Comparison of ENCODE assay signal across 1 cellular context in the genomic region with DNA sequence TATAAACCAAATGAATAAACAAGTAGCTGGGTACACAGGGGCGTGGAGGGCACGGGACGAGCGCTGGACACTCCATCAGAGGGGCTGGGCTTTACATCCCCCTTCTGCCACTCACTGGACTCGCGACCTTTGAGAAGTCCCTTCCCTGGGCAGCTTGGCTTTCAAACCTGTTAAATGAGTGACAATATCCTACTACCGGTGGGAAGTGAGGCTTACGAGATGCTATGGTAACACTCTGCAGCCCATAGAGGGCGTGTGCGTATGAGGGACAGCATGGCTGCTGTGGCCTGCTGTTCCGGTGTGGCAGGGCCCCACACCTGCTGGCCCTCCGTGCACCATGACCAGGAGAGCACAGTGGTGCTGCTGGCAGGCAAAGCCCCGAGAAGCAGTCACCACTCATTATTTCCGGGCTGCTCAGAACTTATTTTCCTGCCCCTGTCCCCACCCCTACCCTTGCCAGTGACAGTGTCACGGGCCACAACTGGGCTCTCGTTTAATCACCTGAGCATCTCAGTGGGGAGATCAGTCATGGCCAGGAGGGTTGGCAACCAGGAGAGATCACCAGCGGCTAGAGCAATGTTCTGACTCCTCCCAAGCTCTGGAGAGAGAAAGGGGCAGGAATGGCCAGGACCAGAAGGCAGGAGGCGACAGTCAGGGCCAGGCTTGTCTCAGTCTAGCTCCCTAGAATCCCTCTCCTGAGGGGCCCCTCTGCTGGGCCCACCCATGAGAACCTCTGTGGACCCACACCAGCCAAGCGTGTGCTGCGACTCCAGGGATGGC.
TF ChIP-seq lines count a peak whose summit lies in the region.

No MANE protein-coding gene starts in this region.

TF ChIP-seq in K562, 482 proteins besides CTCF, POLR2A, EP300 and RAD21:
- TF ChIP-seq ZBTB7A (IDR thresholded peaks at IDR 0.05; ENCODE audit: borderline replicate concordance, control insufficient read depth, low read depth, low read length): no peak
- no peak for TF ChIP-seq FOXK1 (CRISPR knock-in tag; IDR thresholded peaks at IDR 0.05; ENCODE audit: borderline replicate concordance)
- TF ChIP-seq, protein P1, sequence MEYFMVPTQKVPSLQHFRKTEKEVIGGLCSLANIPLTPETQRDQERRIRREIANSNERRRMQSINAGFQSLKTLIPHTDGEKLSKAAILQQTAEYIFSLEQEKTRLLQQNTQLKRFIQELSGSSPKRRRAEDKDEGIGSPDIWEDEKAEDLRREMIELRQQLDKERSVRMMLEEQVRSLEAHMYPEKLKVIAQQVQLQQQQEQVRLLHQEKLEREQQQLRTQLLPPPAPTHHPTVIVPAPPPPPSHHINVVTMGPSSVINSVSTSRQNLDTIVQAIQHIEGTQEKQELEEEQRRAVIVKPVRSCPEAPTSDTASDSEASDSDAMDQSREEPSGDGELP (CRISPR knock-in tag; IDR thresholded peaks at IDR 0.05; ENCODE audit: borderline replicate concordance): no peak
- TF ChIP-seq ZNF696 (CRISPR knock-in tag; conservative IDR thresholded peaks at IDR 0.05): no peak
- TF ChIP-seq CTBP1 (IDR thresholded peaks at IDR 0.05; ENCODE audit: borderline replicate concordance): no peak
- TF ChIP-seq POLR3G (IDR thresholded peaks at IDR 0.05; ENCODE audit: extremely low read depth, insufficient read length, insufficient replicate concordance): no peak
- TF ChIP-seq ZNF277 (CRISPR knock-in tag; IDR thresholded peaks at IDR 0.05; ENCODE audit: borderline replicate concordance): no peak
- TF ChIP-seq EGR1 (conservative IDR thresholded peaks at IDR 0.05): no peak
- peak; percentile 37 for TF ChIP-seq CTCFL (IDR thresholded peaks at IDR 0.05; ENCODE audit: borderline replicate concordance, insufficient read depth, low read depth, low read length, poor library complexity, severe bottlenecking)
- TF ChIP-seq FOXJ2 (tag; IDR thresholded peaks at IDR 0.05): no peak
- no peak for TF ChIP-seq SOX6 (IDR thresholded peaks at IDR 0.05)
- TF ChIP-seq ZMIZ1 (IDR thresholded peaks at IDR 0.05; ENCODE audit: low read depth in 2 of 2, low read length in 2 of 2): no peak
- 0 out of 2 replicates have a peak, but pooled peaks have one; percentile 16 for TF ChIP-seq MAX (CRISPR knock-in tag; IDR thresholded peaks at IDR 0.05)
- TF ChIP-seq PHB (CRISPR knock-in tag; IDR thresholded peaks at IDR 0.05): no peak
- no peak for TF ChIP-seq NR2C2 (CRISPR knock-in tag; IDR thresholded peaks at IDR 0.05)
- TF ChIP-seq NR2C2 (tag; IDR thresholded peaks at IDR 0.05): no peak
- TF ChIP-seq, protein P2, sequence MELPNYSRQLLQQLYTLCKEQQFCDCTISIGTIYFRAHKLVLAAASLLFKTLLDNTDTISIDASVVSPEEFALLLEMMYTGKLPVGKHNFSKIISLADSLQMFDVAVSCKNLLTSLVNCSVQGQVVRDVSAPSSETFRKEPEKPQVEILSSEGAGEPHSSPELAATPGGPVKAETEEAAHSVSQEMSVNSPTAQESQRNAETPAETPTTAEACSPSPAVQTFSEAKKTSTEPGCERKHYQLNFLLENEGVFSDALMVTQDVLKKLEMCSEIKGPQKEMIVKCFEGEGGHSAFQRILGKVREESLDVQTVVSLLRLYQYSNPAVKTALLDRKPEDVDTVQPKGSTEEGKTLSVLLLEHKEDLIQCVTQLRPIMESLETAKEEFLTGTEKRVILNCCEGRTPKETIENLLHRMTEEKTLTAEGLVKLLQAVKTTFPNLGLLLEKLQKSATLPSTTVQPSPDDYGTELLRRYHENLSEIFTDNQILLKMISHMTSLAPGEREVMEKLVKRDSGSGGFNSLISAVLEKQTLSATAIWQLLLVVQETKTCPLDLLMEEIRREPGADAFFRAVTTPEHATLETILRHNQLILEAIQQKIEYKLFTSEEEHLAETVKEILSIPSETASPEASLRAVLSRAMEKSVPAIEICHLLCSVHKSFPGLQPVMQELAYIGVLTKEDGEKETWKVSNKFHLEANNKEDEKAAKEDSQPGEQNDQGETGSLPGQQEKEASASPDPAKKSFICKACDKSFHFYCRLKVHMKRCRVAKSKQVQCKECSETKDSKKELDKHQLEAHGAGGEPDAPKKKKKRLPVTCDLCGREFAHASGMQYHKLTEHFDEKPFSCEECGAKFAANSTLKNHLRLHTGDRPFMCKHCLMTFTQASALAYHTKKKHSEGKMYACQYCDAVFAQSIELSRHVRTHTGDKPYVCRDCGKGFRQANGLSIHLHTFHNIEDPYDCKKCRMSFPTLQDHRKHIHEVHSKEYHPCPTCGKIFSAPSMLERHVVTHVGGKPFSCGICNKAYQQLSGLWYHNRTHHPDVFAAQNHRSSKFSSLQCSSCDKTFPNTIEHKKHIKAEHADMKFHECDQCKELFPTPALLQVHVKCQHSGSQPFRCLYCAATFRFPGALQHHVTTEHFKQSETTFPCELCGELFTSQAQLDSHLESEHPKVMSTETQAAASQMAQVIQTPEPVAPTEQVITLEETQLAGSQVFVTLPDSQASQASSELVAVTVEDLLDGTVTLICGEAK (IDR thresholded peaks at IDR 0.05): no peak
- TF ChIP-seq, protein P2 (CRISPR knock-in tag; IDR thresholded peaks at IDR 0.05): no peak
- no peak for TF ChIP-seq MIER1 (IDR thresholded peaks at IDR 0.05; ENCODE audit: low read depth)
- TF ChIP-seq CREBBP (IDR thresholded peaks at IDR 0.05; ENCODE audit: low read depth, low read length): no peak
